Comparison of ENCODE assay signal across 11 cellular contexts in the genomic region with DNA sequence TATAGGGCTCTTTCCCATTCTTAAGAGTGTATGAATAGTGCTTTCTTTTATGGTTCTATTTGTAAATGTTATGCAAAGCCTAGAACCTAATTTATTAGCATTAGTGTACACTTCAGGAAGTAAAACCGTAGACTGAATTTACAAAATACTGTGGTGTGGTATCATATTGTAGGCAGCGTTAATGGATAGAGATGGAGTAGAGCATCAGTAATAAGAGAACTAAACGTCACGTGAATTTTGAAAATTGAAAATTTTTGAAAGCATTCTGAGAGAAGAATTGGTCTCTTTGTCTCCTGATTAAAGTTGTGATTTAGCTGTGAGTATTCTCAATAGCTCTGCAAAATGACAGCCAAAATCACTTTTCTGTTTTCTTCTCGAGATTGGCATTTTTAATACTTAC. TPM values are rescaled to one million over a fixed set of nuclear protein-coding genes. Genes with fewer than 3 reads are reported as not detected.
DNase-seq lines count a peak whose midpoint lies in the region; ATAC-seq, FAIRE-seq and TF ChIP-seq lines count a peak whose summit lies in the region.
"Had no signal": no experiment of that assay in that cellular context is flagged by ENCODE, and none has a peak within 500 bp of the region (broad histone marks: within the 10 kb centered on the region; RNA-seq: fewer than 3 reads in every experiment).

No MANE protein-coding gene starts in this region.

- H3K27ac ChIP-seq in CD4-positive, alpha-beta memory T cell (ENCODE audit: low read depth, low read length) = no peak overlapping the region
- H3K27ac ChIP-seq in KMS-11 (no peak overlapping the region), GM12878 (ENCODE audit: control insufficient read depth, insufficient read depth) (no peak overlapping the region)
- H3K27ac ChIP-seq: brain microvascular endothelial cell had no signal

- H3K9ac ChIP-seq in KMS-11 (no peak overlapping the region), GM12878 (ENCODE audit: control insufficient read depth, insufficient read depth, low read length) (no peak overlapping the region)

- peaks cover 79% of the 10 kb centered on the region for H3K4me1 ChIP-seq in CD4-positive, alpha-beta memory T cell (ENCODE audit: insufficient read depth, low read length)
- H3K4me1 ChIP-seq in KMS-11 (ENCODE audit: low read depth, poor library complexity, severe bottlenecking) = peaks cover 40% of the 10 kb centered on the region
- peaks cover 25% of the 10 kb centered on the region for H3K4me1 ChIP-seq in GM12878 (ENCODE audit: control insufficient read depth, insufficient read depth, low read length)

- peaks cover 56 to 87% (median 66%) of the 10 kb centered on the region in 4 donors for H3K4me1 Mint-ChIP-seq in CD4-positive, alpha-beta memory T cell
- peaks cover 62 to 77% of the 10 kb centered on the region in 2 donors for H3K4me1 Mint-ChIP-seq in natural killer cell treated with Interleukin-12 subunit alpha and Interleukin-12 subunit beta and Interleukin-15 and Interleukin-18, amount 100 ng/mL, for 72 hours (ENCODE audit: low read depth in 2 of 2)

- H3K4me3 ChIP-seq in CD4-positive, alpha-beta memory T cell (ENCODE audit: low read length in 2 of 2) = no peak overlapping the region
- H3K4me3 ChIP-seq in KMS-11 (IDR thresholded peaks at IDR 0.05; ENCODE audit: insufficient read depth, low read depth, low read length) (no peak overlapping the region), GM12878 (peak overlapping the region; percentile 55; the same call in 1 of the 2 replicates)

- TF ChIP-seq CTCF in KMS-11 (conservative IDR thresholded peaks at IDR 0.05; ENCODE audit: low read depth, low read length) (no peak), GM12878 (IDR thresholded peaks at IDR 0.05 in 2 of 3, conservative IDR thresholded peaks at IDR 0.05 in 1 of 3; ENCODE audit: control insufficient read depth in 2 of 3, extremely low read depth in 1 of 3, insufficient read depth in 1 of 3, low read depth in 3 of 3, low read length in 3 of 3) (no peak)

- H3K79me2 ChIP-seq in KMS-11 (ENCODE audit: insufficient read depth, low read depth) (peaks cover 45% of the 10 kb centered on the region), GM12878 (ENCODE audit: control insufficient read depth, insufficient read depth, low read length) (peaks cover 67% of the 10 kb centered on the region)

- no peaks in the 10 kb centered on the region for H3K9me3 ChIP-seq in CD4-positive, alpha-beta memory T cell (ENCODE audit: control insufficient read depth in 1 of 2, low read length in 2 of 2)
- H3K9me3 ChIP-seq in GM12878 (replicated peaks; ENCODE audit: control insufficient read depth, insufficient read depth, low read length) = no peaks in the 10 kb centered on the region

- TF ChIP-seq RAD21 in GM12878 (IDR thresholded peaks at IDR 0.05; ENCODE audit: insufficient read depth, low read depth, low read length) = no peak

- H3K27ac Mint-ChIP-seq in CD4-positive, alpha-beta memory T cell = peak overlapping the region in 3 of 7 donors; percentile 0 to 20 (median 5)
- peak overlapping the region in 1 of 2 donors; percentile 20 for H3K27ac Mint-ChIP-seq in natural killer cell treated with Interleukin-12 subunit alpha and Interleukin-12 subunit beta and Interleukin-15 and Interleukin-18, amount 100 ng/mL, for 72 hours

- CTCF ChIA-PET in CD4-positive, alpha-beta memory T cell (lab: Charles Lee; ENCODE audit: partially characterized antibody) = interaction anchor here (0.7 to 1.3 kb wide), 2 partner anchors 10 to 120 kb away, joined by 3 read pairs; no protein-coding TSS in a partner anchor
- CTCF ChIA-PET in GM12878 (lab: Yijun Ruan, JAX) = interaction anchor here (0.8 to 1.9 kb wide), 3 partner anchors 22 to 147 kb away, joined by 3 to 5 read pairs (median 3); no protein-coding TSS in a partner anchor

- SMC1A ChIA-PET in GM12878 (lab: Charles Lee; ENCODE audit: uncharacterized antibody, unreplicated experiment) = interaction anchor here (0.7 to 6.9 kb wide), 12 partner anchors 9 to 538 kb away, joined by 3 to 116 read pairs (median 4); no protein-coding TSS in a partner anchor

- no peak for FAIRE-seq in GM12878 (lab: Jason Lieb, UNC)

- no peak for TF ChIP-seq EP300 in GM12878 (IDR thresholded peaks at IDR 0.05; ENCODE audit: borderline replicate concordance in 1 of 2, control insufficient read depth in 1 of 2, low read depth in 2 of 2, low read length in 2 of 2)

- ATAC-seq in GM12878 = no peak
- ATAC-seq in natural killer cell treated with Interleukin-12 subunit alpha and Interleukin-12 subunit beta and Interleukin-15 and Interleukin-18, amount 100 ng/mL, for 72 hours = no peak

- H3K36me3 ChIP-seq in CD4-positive, alpha-beta memory T cell (ENCODE audit: insufficient read depth, low read length) = no peaks in the 10 kb centered on the region
- H3K36me3 ChIP-seq in KMS-11 (ENCODE audit: insufficient read depth) (no peaks in the 10 kb centered on the region), GM12878 (ENCODE audit: control insufficient read depth in 2 of 2, insufficient read depth in 2 of 2, low read length in 1 of 2) (no peaks in the 10 kb centered on the region)
- H3K36me3 ChIP-seq: brain microvascular endothelial cell had no signal

- no peak for DNase-seq in CD4-positive, alpha-beta memory T cell
- DNase-seq in GM12878 (ENCODE audit: low read depth, low spot score) = no peak
- DNase-seq in natural killer cell treated with Interleukin-12 subunit alpha and Interleukin-12 subunit beta and Interleukin-15 and Interleukin-18, amount 100 ng/mL, for 72 hours (ENCODE audit: low spot score) = no peak
- DNase-seq in HCEC 1CT = no peak
- no peak for DNase-seq in activated CD8-positive, alpha-beta memory T cell treated with anti-CD3 and anti-CD28 coated beads for 24 hours
- DNase-seq in NCI-H774 (lab: John Stamatoyannopoulos, UW) = no peak
- DNase-seq: brain microvascular endothelial cell; H7; RPMI8226; stimulated activated naive CD4-positive, alpha-beta T cell treated with Interleukin-2 at 50 U/mL for 16 hours had no signal

- in situ Hi-C loops in GM12878 (cut with MboI) = no loop called here

- H4K20me1 ChIP-seq in KMS-11 (ENCODE audit: insufficient read depth) (no peaks in the 10 kb centered on the region), GM12878 (ENCODE audit: control insufficient read depth, insufficient read depth) (no peaks in the 10 kb centered on the region; the same call in 1 of the 2 replicates)

- intact Hi-C loops in CD4-positive, alpha-beta memory T cell (cut with micrococcal nuclease) = loop anchor here (5.0 to 10.0 kb wide), 5 partner anchors 51 to 1001 kb away; a partner anchor contains a TSS
- intact Hi-C loops in GM12878 (cut with micrococcal nuclease; ENCODE audit: unreplicated experiment) = loop anchor here (5.0 kb wide), 1 partner anchor 406 kb away; no protein-coding TSS in a partner anchor

- peaks cover 0 to 1% (median 0%) of the 10 kb centered on the region in 8 donors for H3K9me3 Mint-ChIP-seq in CD4-positive, alpha-beta memory T cell
- H3K9me3 Mint-ChIP-seq in natural killer cell treated with Interleukin-12 subunit alpha and Interleukin-12 subunit beta and Interleukin-15 and Interleukin-18, amount 100 ng/mL, for 72 hours = no peaks in the 10 kb centered on the region

- H2AFZ ChIP-seq in KMS-11 (ENCODE audit: low read depth) = no peak overlapping the region
- H2AFZ ChIP-seq in GM12878 (ENCODE audit: control insufficient read depth, low read depth, low read length) = no peak overlapping the region

- H3K27me3 ChIP-seq in CD4-positive, alpha-beta memory T cell (ENCODE audit: insufficient read depth, low read length) = no peaks in the 10 kb centered on the region
- H3K27me3 ChIP-seq in KMS-11 (ENCODE audit: insufficient read depth, low read depth) (no peaks in the 10 kb centered on the region), GM12878 (replicated peaks in 1 of 2; ENCODE audit: control insufficient read depth in 2 of 2, insufficient read depth in 2 of 2, low read length in 1 of 2) (no peaks in the 10 kb centered on the region)
- H3K27me3 ChIP-seq: brain microvascular endothelial cell had no signal

- H3K4me2 ChIP-seq in KMS-11 = peak overlapping the region; percentile 52; the same call in 1 of the 2 replicates
- H3K4me2 ChIP-seq in GM12878 (ENCODE audit: control insufficient read depth, insufficient read depth) = peak overlapping the region; percentile 81

- peaks cover 0 to 1% of the 10 kb centered on the region in 2 donors for H3K27me3 Mint-ChIP-seq in CD4-positive, alpha-beta memory T cell
- no peaks in the 10 kb centered on the region for H3K27me3 Mint-ChIP-seq in natural killer cell treated with Interleukin-12 subunit alpha and Interleukin-12 subunit beta and Interleukin-15 and Interleukin-18, amount 100 ng/mL, for 72 hours

- RAD21 ChIA-PET in GM12878 (lab: Charles Lee; ENCODE audit: unreplicated experiment) = interaction anchor here (0.7 to 6.7 kb wide), 5 partner anchors 16 to 142 kb away, joined by 3 to 81 read pairs (median 3); no protein-coding TSS in a partner anchor

- no TSS peak for BruUV-seq in GM12878 (replicated peaks; lab: Mats Ljungman, UMichigan)

- 97% methylated on average over 5 of the region's 5 CpGs for WGBS in GM12878 (ENCODE audit: insufficient coverage, insufficient replicate concordance, low lambda C conversion rate, missing lambda C conversion rate)

- peak overlapping the region in 7 of 8 donors; percentile 24 to 82 (median 65) for H3K4me3 Mint-ChIP-seq in CD4-positive, alpha-beta memory T cell
- peak overlapping the region; percentile 68 for H3K4me3 Mint-ChIP-seq in natural killer cell treated with Interleukin-12 subunit alpha and Interleukin-12 subunit beta and Interleukin-15 and Interleukin-18, amount 100 ng/mL, for 72 hours

- peaks cover 0 to 10% of the 10 kb centered on the region in 2 donors for H3K36me3 Mint-ChIP-seq in CD4-positive, alpha-beta memory T cell
- H3K36me3 Mint-ChIP-seq in natural killer cell treated with Interleukin-12 subunit alpha and Interleukin-12 subunit beta and Interleukin-15 and Interleukin-18, amount 100 ng/mL, for 72 hours = peaks cover 4% of the 10 kb centered on the region

- POLR2A ChIA-PET in CD4-positive, alpha-beta memory T cell (lab: Charles Lee; ENCODE audit: partially characterized antibody) = interaction anchor here (1.0 to 7.0 kb wide), 3 partner anchors 10 to 280 kb away, joined by 3 to 74 read pairs (median 6); no protein-coding TSS in a partner anchor
- POLR2A ChIA-PET in GM12878 (lab: Charles Lee) = interaction anchor here (1.0 to 1.2 kb wide), 3 partner anchors 19 to 31 kb away, joined by 3 read pairs; no protein-coding TSS in a partner anchor

- TF ChIP-seq POLR2A in GM12878 (IDR thresholded peaks at IDR 0.05; ENCODE audit: low read depth, low read length) = no peak

RNA-seq across cellular contexts. Expression of a gene that starts 2.9 kb away (rescaled TPM):
- 10 to 100 TPM; 84.6 to 91.7 TPM for total RNA-seq in CD4-positive, alpha-beta memory T cell
- 10 to 100 TPM; 23.8 to 40.7 TPM for polyA plus RNA-seq in CD4-positive, alpha-beta memory T cell
- 43.7 and 48.5 TPM in 2 replicates for total RNA-seq in GM12878 (2013; cell fraction: nucleolus; rRNA removed)
- total RNA-seq in GM12878 (2014; rRNA removed) = 19.7 and 21.6 TPM in 2 replicates
- total RNA-seq in GM12878 (2014; rRNA removed; fragmentation: Illumina TruSeq; extraction: Trizol) = 16.5 and 20.0 TPM in 2 replicates
- 24.4 and 25.9 TPM in 2 replicates for total RNA-seq in GM12878 (2021)
- polyA plus RNA-seq in GM12878 (2011; ENCODE audit: low read depth) = 17.5 TPM
- polyA plus RNA-seq in GM12878 (2011; rRNA removed) = 40.7 and 41.5 TPM in 2 replicates
- polyA plus RNA-seq in GM12878 (2011; cell fraction: cytosol; rRNA removed) = 29.4 and 38.6 TPM in 2 replicates
- polyA plus RNA-seq in GM12878 (2011; cell fraction: nucleus; rRNA removed) = 101 and 107 TPM in 2 replicates
- 19.2 and 19.4 TPM in 2 replicates for polyA plus RNA-seq in GM12878 (2012)
- polyA plus RNA-seq in GM12878 (2014; fragmentation: Illumina TruSeq; extraction: Trizol) = 17.4 and 18.8 TPM in 2 replicates
- polyA plus RNA-seq in GM12878 (2014; fragmentation: Nextera tagmentation; extraction: Ambion mirVana) = 10 to 100 TPM in 1 of 2 experiments, 1 to 10 TPM in 1; 4.7 to 10.3 TPM
- polyA plus RNA-seq in GM12878 (2014; rRNA removed) = 14.1 and 14.2 TPM in 2 replicates
- 10 to 100 TPM; 12.3 to 19.3 TPM for polyA plus RNA-seq in GM12878 (2016; fragmentation: Nextera tagmentation; extraction: Ambion mirVana)
- 40.2 and 47.0 TPM in 2 replicates for polyA minus RNA-seq in GM12878 (2011; rRNA and poly(A)+ RNA removed)
- polyA minus RNA-seq in GM12878 (2011; cell fraction: cytosol; rRNA and poly(A)+ RNA removed) = 7.8 and 18.5 TPM in 2 replicates
- 45.6 and 81.6 TPM in 2 replicates for polyA minus RNA-seq in GM12878 (2011; cell fraction: nucleus; rRNA and poly(A)+ RNA removed)
- total RNA-seq in natural killer cell treated with Interleukin-12 subunit alpha and Interleukin-12 subunit beta and Interleukin-15 and Interleukin-18, amount 100 ng/mL, for 72 hours = 10 to 100 TPM; 55.5 to 57.9 TPM
